In genomic region chr3:190013943-190014924, GRCh38 we compare ENCODE assay signal across 17 cellular contexts.
DNase-seq lines count a peak whose midpoint lies in the region; ATAC-seq, FAIRE-seq and TF ChIP-seq lines count a peak whose summit lies in the region.
"Had no signal": no experiment of that assay in that cellular context is flagged by ENCODE, and none has a peak within 500 bp of the region (broad histone marks: within the 10 kb centered on the region; RNA-seq: fewer than 3 reads in every experiment).

No MANE protein-coding gene starts in this region.

- H3K56ac ChIP-seq in mesendoderm (ENCODE audit: low read length): peak overlapping the region; percentile 36

- H3K23ac ChIP-seq in mesendoderm (ENCODE audit: low read length): no peak overlapping the region

- no peak overlapping the region for H3K4me3 ChIP-seq in mesendoderm (ENCODE audit: low read length)
- H3K4me3 ChIP-seq: esophagus muscularis mucosa, heart left ventricle had no signal

- FAIRE-seq in GM12891 (lab: Jason Lieb, UNC): no peak
- FAIRE-seq: GM19239 had no signal

- ATAC-seq in HG03432 (IDR thresholded peaks at IDR 0.05; ENCODE audit: unreplicated experiment) (peak; percentile 62), GM18907 (IDR thresholded peaks at IDR 0.05; ENCODE audit: unreplicated experiment) (no peak)
- ATAC-seq in activated T-helper 17 cell treated with anti-CD3 and anti-CD28 coated beads, Interleukin-2, amount 50 U/mL, for 72 hours (replicated peaks): peak; percentile 28
- ATAC-seq in CD4-positive, alpha-beta T cell (ENCODE audit: poor library complexity): no peak
- ATAC-seq: heart left ventricle had no signal

- no peak for TF ChIP-seq POLR2A in GM12891 (IDR thresholded peaks at IDR 0.05; ENCODE audit: low read depth, low read length)

- H2AK5ac ChIP-seq in mesendoderm (ENCODE audit: low read length): no peak overlapping the region

- no peak overlapping the region for H4K5ac ChIP-seq in mesendoderm (ENCODE audit: low read length)

- TF ChIP-seq CTCF in CD4-positive, alpha-beta T cell (IDR thresholded peaks at IDR 0.05): no peak

- intact Hi-C loops in CD4-positive, alpha-beta T cell (cut with DNase I, micrococcal nuclease): no loop called here

- H3K4me3 Mint-ChIP-seq in activated T-helper 17 cell treated with anti-CD3 and anti-CD28 coated beads, Interleukin-2, amount 50 U/mL, for 72 hours: no peak overlapping the region
- H3K4me3 Mint-ChIP-seq in CD4-positive, alpha-beta T cell: no peak overlapping the region

- no peaks in the 10 kb centered on the region for H3K27me3 ChIP-seq in mesendoderm (ENCODE audit: insufficient read depth, low read length, poor library complexity)
- no peaks in the 10 kb centered on the region for H3K27me3 ChIP-seq in CD4-positive, alpha-beta T cell (ENCODE audit: control insufficient read depth, insufficient read depth, low read length)
- H3K27me3 ChIP-seq: esophagus muscularis mucosa had no signal

- no peaks in the 10 kb centered on the region for H3K9me3 Mint-ChIP-seq in activated T-helper 17 cell treated with anti-CD3 and anti-CD28 coated beads, Interleukin-2, amount 50 U/mL, for 72 hours
- peaks cover 2% of the 10 kb centered on the region for H3K9me3 Mint-ChIP-seq in CD4-positive, alpha-beta T cell

- peaks cover under 1% of the 10 kb centered on the region for H3K79me1 ChIP-seq in mesendoderm (ENCODE audit: low read length)

- H3K36me3 Mint-ChIP-seq in activated T-helper 17 cell treated with anti-CD3 and anti-CD28 coated beads, Interleukin-2, amount 50 U/mL, for 72 hours (ENCODE audit: low read depth): no peaks in the 10 kb centered on the region
- no peaks in the 10 kb centered on the region for H3K36me3 Mint-ChIP-seq in CD4-positive, alpha-beta T cell (ENCODE audit: low read depth)

- CTCF ChIA-PET in CD4-positive, alpha-beta T cell (lab: Charles Lee): no interaction called here

- WGBS in mesendoderm (ENCODE audit: extremely low coverage, insufficient coverage, low lambda C conversion rate): no CpG with 5 or more reads among the region's 7 CpGs

- no peak overlapping the region for H4K8ac ChIP-seq in mesendoderm (ENCODE audit: low read depth, low read length)

- peak overlapping the region; percentile 51 for H3K18ac ChIP-seq in mesendoderm (ENCODE audit: low read length)

- no peaks in the 10 kb centered on the region for H3K79me2 ChIP-seq in mesendoderm (ENCODE audit: control insufficient read depth, insufficient read depth, low read length)

- no peak overlapping the region for H3K4me2 ChIP-seq in mesendoderm (ENCODE audit: low read length)

- H3K27ac ChIP-seq in mesendoderm (ENCODE audit: low read depth, low read length): no peak overlapping the region
- no peak overlapping the region for H3K27ac ChIP-seq in CD4-positive, alpha-beta T cell (ENCODE audit: low read depth, low read length)
- H3K27ac ChIP-seq: esophagus muscularis mucosa, heart left ventricle had no signal

- H3K27ac Mint-ChIP-seq in activated T-helper 17 cell treated with anti-CD3 and anti-CD28 coated beads, Interleukin-2, amount 50 U/mL, for 72 hours: no peak overlapping the region
- H3K27ac Mint-ChIP-seq in CD4-positive, alpha-beta T cell: no peak overlapping the region

- no peak overlapping the region for H3K4ac ChIP-seq in mesendoderm (ENCODE audit: low read depth, low read length)

- H3K4me1 ChIP-seq in mesendoderm (ENCODE audit: control insufficient read depth, low read depth, low read length): peaks cover 7% of the 10 kb centered on the region

- H2BK120ac ChIP-seq in mesendoderm (ENCODE audit: low read depth, low read length): no peak overlapping the region

- H3K27me3 Mint-ChIP-seq in activated T-helper 17 cell treated with anti-CD3 and anti-CD28 coated beads, Interleukin-2, amount 50 U/mL, for 72 hours: peaks cover 19% of the 10 kb centered on the region
- H3K27me3 Mint-ChIP-seq in CD4-positive, alpha-beta T cell: peaks cover 60% of the 10 kb centered on the region

- DNase-seq in GM12891 (ENCODE audit: insufficient read length, low spot score) (no peak), mesendoderm (no peak), T1000 (lab: John Stamatoyannopoulos, UW) (no peak), putamen (ENCODE audit: low spot score) (no peak)
- no peak for DNase-seq in CD4-positive, alpha-beta T cell
- DNase-seq: activated effector memory CD4-positive, alpha-beta T cell treated with Interleukin-2 at 50 U/mL for 16 hours; aorta; GDM1; heart left ventricle; NCI-H1930; NCI-H526; posterior cingulate gyrus had no signal

- H3K9me3 ChIP-seq in CD4-positive, alpha-beta T cell (ENCODE audit: control insufficient read depth, low read length): no peaks in the 10 kb centered on the region
- H3K9me3 ChIP-seq: esophagus muscularis mucosa, heart left ventricle had no signal

- no peak overlapping the region for H2BK15ac ChIP-seq in mesendoderm (replicated peaks; ENCODE audit: low read depth)

- POLR2A ChIA-PET in CD4-positive, alpha-beta T cell (lab: Charles Lee): interaction anchor here (0.6 kb wide), 1 partner anchor 34 kb away, joined by 3 read pairs; no protein-coding TSS in a partner anchor

- no peaks in the 10 kb centered on the region for H3K4me1 Mint-ChIP-seq in activated T-helper 17 cell treated with anti-CD3 and anti-CD28 coated beads, Interleukin-2, amount 50 U/mL, for 72 hours
- H3K4me1 Mint-ChIP-seq in CD4-positive, alpha-beta T cell (ENCODE audit: low read depth): no peaks in the 10 kb centered on the region

- H3K36me3 ChIP-seq in mesendoderm (ENCODE audit: control insufficient read depth, insufficient read depth, low read length): no peaks in the 10 kb centered on the region
- H3K36me3 ChIP-seq: esophagus muscularis mucosa, heart left ventricle had no signal

- no peak overlapping the region for H2BK5ac ChIP-seq in mesendoderm (ENCODE audit: low read length)

- H3K9ac ChIP-seq in mesendoderm (ENCODE audit: low read length): no peak overlapping the region

TF ChIP-seq in GM12891, 5 proteins besides CTCF, POLR2A, EP300 and RAD21:
- no peak for TF ChIP-seq TAF1 (IDR thresholded peaks at IDR 0.05; ENCODE audit: low read depth, low read length)
- no peak for TF ChIP-seq POU2F2 (IDR thresholded peaks at IDR 0.05; ENCODE audit: low read depth, low read length)
- 0 out of 2 replicates have a peak, but pooled peaks have one; percentile 4 for TF ChIP-seq SPI1 (IDR thresholded peaks at IDR 0.05; ENCODE audit: low read depth, low read length)

Comparison
In these comparisons a context has a peak if more than half of its experiments do, and no peak if none do; other contexts are left out.
1. ATAC-seq: peak in HG03432 (single experiment) and activated T-helper 17 cell treated with anti-CD3 and anti-CD28 coated beads, Interleukin-2, amount 50 U/mL, for 72 hours (single experiment); none in GM18907 (single experiment) and CD4-positive, alpha-beta T cell (single experiment).